Comparison of ENCODE assay signal across 8 cellular contexts in the genomic region with DNA sequence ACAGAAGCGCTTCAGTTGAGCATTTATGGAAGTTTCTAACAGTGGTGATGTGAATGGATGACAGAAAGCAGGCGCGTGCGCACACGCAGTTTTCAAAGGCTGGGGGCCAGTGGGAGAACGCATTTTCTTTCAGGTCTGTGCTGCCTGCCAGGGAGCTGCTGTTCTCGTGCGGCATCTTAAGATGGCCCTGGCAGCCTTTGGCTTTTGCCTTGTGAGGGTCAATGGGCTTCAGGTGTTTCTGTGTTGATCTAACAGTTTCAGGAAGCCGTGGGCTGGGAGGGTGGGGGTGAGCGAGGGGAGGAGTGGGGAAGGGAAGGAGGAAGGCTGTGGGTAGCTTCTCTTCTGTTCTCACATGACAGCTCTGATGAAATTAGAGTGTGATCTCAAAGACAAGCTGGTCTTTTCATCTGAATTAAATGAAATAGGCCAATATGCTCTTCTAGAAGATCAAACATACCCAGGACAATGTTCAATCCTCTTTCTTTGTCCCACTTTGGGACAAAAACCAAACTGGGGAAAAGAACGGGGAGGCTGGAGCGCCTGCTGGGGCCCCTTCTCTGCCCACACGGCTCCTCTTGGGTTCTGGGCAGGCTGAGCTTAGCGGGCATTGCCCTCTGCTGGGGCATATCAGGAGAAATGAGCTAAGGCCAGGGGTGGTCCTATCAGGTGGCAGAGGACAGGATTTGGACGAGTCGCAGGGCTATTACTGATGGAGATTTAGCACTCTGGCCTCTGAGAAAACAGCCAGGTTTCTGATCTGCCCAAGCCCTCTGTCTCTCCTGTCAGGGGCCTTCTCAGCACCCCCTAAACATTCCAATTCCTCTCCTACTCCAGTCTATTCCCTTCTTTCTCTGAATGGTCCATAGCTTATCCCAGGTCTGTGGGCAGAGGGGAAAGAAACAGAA.
A peak's percentile ranks its signal among the peaks of the same experiment; 100 is the strongest.
DNase-seq lines count a peak whose midpoint lies in the region; ATAC-seq, FAIRE-seq and TF ChIP-seq lines count a peak whose summit lies in the region.

No MANE protein-coding gene starts in this region.

- no peak for FAIRE-seq in kidney (lab: Jason Lieb, UNC)

- peaks cover 8% of the 10 kb centered on the region for H3K4me1 ChIP-seq in body of pancreas
- H3K4me1 ChIP-seq in kidney (ENCODE audit: control insufficient read depth in 1 of 2, insufficient read depth in 1 of 2, low read depth in 1 of 2, low read length in 2 of 2): peaks cover 4 to 17% of the 10 kb centered on the region in 2 donors

- H3K4me3 ChIP-seq in body of pancreas: no peak overlapping the region
- no peak overlapping the region for H3K4me3 ChIP-seq in kidney (ENCODE audit: low read length in 2 of 2)

- H3K36me3 ChIP-seq in body of pancreas (replicated peaks in 1 of 2; ENCODE audit: insufficient read depth in 1 of 2, low read depth in 2 of 2): no peaks in the 10 kb centered on the region
- H3K36me3 ChIP-seq in kidney (ENCODE audit: control insufficient read depth in 1 of 2, insufficient read depth in 2 of 2, low read length in 2 of 2): no peaks in the 10 kb centered on the region

- intact Hi-C loops in body of pancreas (cut with DNase I) (no loop called here), kidney (cut with DNase I) (no loop called here)

- H3K9ac ChIP-seq in kidney (ENCODE audit: low read length in 2 of 2): no peak overlapping the region

- no peak for TF ChIP-seq POLR2A in body of pancreas (IDR thresholded peaks at IDR 0.05)

- peaks cover 20% of the 10 kb centered on the region for H3K27me3 Mint-ChIP-seq in T-helper 1 cell treated with Interleukin-12 subunit alpha and Interleukin-12 subunit beta and Interleukin-4 antibody, amounts not matched to agents 30 μg/mL and 1 μg/mL, for 36 hours (ENCODE audit: low read depth)

- H3K9me3 ChIP-seq in body of pancreas: no peaks in the 10 kb centered on the region
- no peaks in the 10 kb centered on the region for H3K9me3 ChIP-seq in kidney (ENCODE audit: control insufficient read depth in 1 of 2, low read length in 2 of 2)

- H3K27ac Mint-ChIP-seq in T-helper 1 cell treated with Interleukin-12 subunit alpha and Interleukin-12 subunit beta and Interleukin-4 antibody, amounts not matched to agents 30 μg/mL and 1 μg/mL, for 36 hours: peak overlapping the region; percentile 58

- peak overlapping the region; percentile 52 for H3K4me3 Mint-ChIP-seq in T-helper 1 cell treated with Interleukin-12 subunit alpha and Interleukin-12 subunit beta and Interleukin-4 antibody, amounts not matched to agents 30 μg/mL and 1 μg/mL, for 36 hours

- H3K9me3 Mint-ChIP-seq in T-helper 1 cell treated with Interleukin-12 subunit alpha and Interleukin-12 subunit beta and Interleukin-4 antibody, amounts not matched to agents 30 μg/mL and 1 μg/mL, for 36 hours: no peaks in the 10 kb centered on the region

- peaks cover 65% of the 10 kb centered on the region for H3K4me1 Mint-ChIP-seq in T-helper 1 cell treated with Interleukin-12 subunit alpha and Interleukin-12 subunit beta and Interleukin-4 antibody, amounts not matched to agents 30 μg/mL and 1 μg/mL, for 36 hours (ENCODE audit: low read depth)

- WGBS in body of pancreas, 2 donors: 56 to 67% methylated on average over 16 of the region's 16 CpGs

- TF ChIP-seq CTCF in body of pancreas (IDR thresholded peaks at IDR 0.05) (peak in 5 of 7 experiments; percentile 21 to 44 (median 27)), kidney (IDR thresholded peaks at IDR 0.05; ENCODE audit: borderline replicate concordance, extremely low read depth, insufficient read depth) (peak; percentile 46)

- DNase-seq in CMK (ENCODE audit: low read depth) (peak; percentile 24), body of pancreas (peak in 2 of 4 donors; percentile 31 to 33), kidney (no peak), HCEC 1CT (no peak)
- peak; percentile 56 to 63 for DNase-seq in stimulated activated CD4-positive, alpha-beta T cell treated with anti-CD3 and anti-CD28 coated beads, Interleukin-2, amount 100 ng/mL, for 24 hours

- H3K27ac ChIP-seq in body of pancreas: no peak overlapping the region
- H3K27ac ChIP-seq in kidney (ENCODE audit: low read depth in 2 of 2, low read length in 2 of 2): no peak overlapping the region

- H3K27me3 ChIP-seq in body of pancreas: no peaks in the 10 kb centered on the region

- ATAC-seq in HG03460 (IDR thresholded peaks at IDR 0.05; ENCODE audit: unreplicated experiment) (peak; percentile 21), body of pancreas (no peak), HG03342 (IDR thresholded peaks at IDR 0.05; ENCODE audit: unreplicated experiment) (no peak)

- no peaks in the 10 kb centered on the region for H3K36me3 Mint-ChIP-seq in T-helper 1 cell treated with Interleukin-12 subunit alpha and Interleukin-12 subunit beta and Interleukin-4 antibody, amounts not matched to agents 30 μg/mL and 1 μg/mL, for 36 hours (ENCODE audit: low read depth)

Comparison
In these comparisons a context has a peak if more than half of its experiments do, and no peak if none do; other contexts are left out.
1. DNase-seq: peak in CMK (single experiment) and stimulated activated CD4-positive, alpha-beta T cell treated with anti-CD3 and anti-CD28 coated beads, Interleukin-2, amount 100 ng/mL, for 24 hours (2 of 2); none in kidney (single experiment) and HCEC 1CT (single experiment).